9 cellular contexts compared by ENCODE assay signal in genomic region chr5:178163772-178164735, GRCh38. TPM values are rescaled to one million over a fixed set of nuclear protein-coding genes. Genes with fewer than 3 reads are reported as not detected.
DNase-seq lines count a peak whose midpoint lies in the region; ATAC-seq, FAIRE-seq and TF ChIP-seq lines count a peak whose summit lies in the region.
"Had no signal": no experiment of that assay in that cellular context is flagged by ENCODE, and none has a peak within 500 bp of the region (broad histone marks: within the 10 kb centered on the region; RNA-seq: fewer than 3 reads in every experiment).

No MANE protein-coding gene starts in this region.

- no peaks in the 10 kb centered on the region for H3K79me2 ChIP-seq in HepG2 (ENCODE audit: insufficient read depth, low read length)

- H3K4me1 ChIP-seq in BLaER1: peaks cover 31% of the 10 kb centered on the region
- no peaks in the 10 kb centered on the region for H3K4me1 ChIP-seq in colonic mucosa
- H3K4me1 ChIP-seq in HepG2 (ENCODE audit: insufficient read depth, low read length): peaks cover 9% of the 10 kb centered on the region

- no peaks in the 10 kb centered on the region for H3K9me3 ChIP-seq in BLaER1
- no peaks in the 10 kb centered on the region for H3K9me3 ChIP-seq in colonic mucosa
- no peaks in the 10 kb centered on the region for H3K9me3 ChIP-seq in HepG2 (ENCODE audit: low read length)

- peak; percentile 95 for TF ChIP-seq RAD21 in HepG2 (CRISPR knock-in tag; IDR thresholded peaks at IDR 0.05)

- ATAC-seq in GM19324 (IDR thresholded peaks at IDR 0.05; ENCODE audit: low FRiP score, unreplicated experiment) (peak; percentile 85), HG03457 (IDR thresholded peaks at IDR 0.05; ENCODE audit: unreplicated experiment) (peak; percentile 95), HepG2 (peak; percentile 97)

- no TSS peak for BruUV-seq in HepG2 (replicated peaks; lab: Mats Ljungman, UMichigan)

- no peak overlapping the region for H2AFZ ChIP-seq in HepG2 (ENCODE audit: low read length)

- intact Hi-C loops in colonic mucosa (cut with DNase I) (loop anchor here (2.0 kb wide), 1 partner anchor 89 kb away; no protein-coding TSS in a partner anchor), HepG2 (cut with micrococcal nuclease; ENCODE audit: unreplicated experiment) (loop anchor here (1.0 to 5.0 kb wide), 2 partner anchors 88 to 187 kb away; no protein-coding TSS in a partner anchor)

- no peak overlapping the region for H3K27ac ChIP-seq in BLaER1
- no peak overlapping the region for H3K27ac ChIP-seq in colonic mucosa
- no peak overlapping the region for H3K27ac ChIP-seq in HepG2 (ENCODE audit: extremely low read length, insufficient read depth, low read length)

- CTCF ChIA-PET in HepG2 (lab: Yijun Ruan, JAX; ENCODE audit: low intra/inter-chr PET ratio, low total read pairs): interaction anchor here (1.7 to 2.2 kb wide), 3 partner anchors 18 to 88 kb away, joined by 8 to 31 read pairs (median 9); no protein-coding TSS in a partner anchor

- POLR2A ChIA-PET in HepG2 (lab: Yijun Ruan, JAX): no interaction called here

- no peak for TF ChIP-seq EP300 in HepG2 (IDR thresholded peaks at IDR 0.05; ENCODE audit: low read depth in 2 of 2, low read length in 2 of 2)
- no peak for TF ChIP-seq EP300 in HepG2 (CRISPR knock-in tag; IDR thresholded peaks at IDR 0.05; ENCODE audit: borderline replicate concordance)

- 0 out of 2 replicates have a peak overlapping the region, but pooled peaks have one; percentile 23 for H3K9ac ChIP-seq in BLaER1
- H3K9ac ChIP-seq in colonic mucosa (ENCODE audit: low read depth in 2 of 2, low read length in 2 of 2): peak overlapping the region in 1 of 2 donors; percentile 24
- H3K9ac ChIP-seq in HepG2 (ENCODE audit: insufficient read depth, low read depth, low read length): 0 out of 2 replicates have a peak overlapping the region, but pooled peaks have one; percentile 3

- TF ChIP-seq CTCF in colonic mucosa (IDR thresholded peaks at IDR 0.05) (peak; percentile 99), HepG2 (CRISPR knock-in tag; IDR thresholded peaks at IDR 0.05) (peak; percentile 98)

- H3K36me3 ChIP-seq in BLaER1 (no peaks in the 10 kb centered on the region), colonic mucosa (no peaks in the 10 kb centered on the region), HepG2 (replicated peaks in 1 of 2; ENCODE audit: control insufficient read depth in 1 of 2, insufficient read depth in 2 of 2, low read length in 2 of 2) (no peaks in the 10 kb centered on the region)

- H3K4me2 ChIP-seq in BLaER1: peak overlapping the region; percentile 71
- H3K4me2 ChIP-seq in HepG2 (ENCODE audit: low read depth, low read length): peak overlapping the region; percentile 64

- H4K20me1 ChIP-seq in BLaER1 (no peaks in the 10 kb centered on the region), HepG2 (ENCODE audit: insufficient read depth, low read length) (no peaks in the 10 kb centered on the region)

- DNase-seq in NCI-H526 (lab: John Stamatoyannopoulos, UW): peak; percentile 56 to 87
- peak; percentile 86 to 97 for DNase-seq in activated CD4-positive, alpha-beta T cell treated with anti-CD3 and anti-CD28 coated beads for 4 hours
- peak; percentile 91 for DNase-seq in colonic mucosa
- DNase-seq in HepG2 (ENCODE audit: low spot score): peak; percentile 58
- DNase-seq in stimulated activated CD4-positive, alpha-beta T cell treated with anti-CD3 and anti-CD28 coated beads, Interleukin-4, amount 100 ng/mL, for 4 hours: peak; percentile 87 to 93

- TF ChIP-seq POLR2A in HepG2 (IDR thresholded peaks at IDR 0.05; ENCODE audit: insufficient read depth in 1 of 2, low read depth in 2 of 2, low read length in 2 of 2): no peak

- in situ Hi-C loops in HepG2 (cut with HindIII; ENCODE audit: extremely low pct_ligation_motif_present, low pct_unique_long_range_greater_than_20kb): no loop called here

- FAIRE-seq in HepG2 (lab: Jason Lieb, UNC): peak; percentile 44

- WGBS in HepG2 (ENCODE audit: low lambda C conversion rate): 23% methylated on average over 11 of the region's 33 CpGs

- H3K27me3 ChIP-seq in BLaER1 (no peaks in the 10 kb centered on the region), colonic mucosa (no peaks in the 10 kb centered on the region), HepG2 (ENCODE audit: control insufficient read depth in 1 of 2, insufficient read depth in 2 of 2, low read length in 2 of 2) (peaks cover 2 to 28% of the 10 kb centered on the region in 2 experiments; a peak in 4 of 5 replicates)

- H3K4me3 ChIP-seq in BLaER1 (peak overlapping the region; percentile 10; the same call in 1 of the 2 replicates), colonic mucosa (no peak overlapping the region), HepG2 (replicated peaks in 1 of 3; ENCODE audit: insufficient read depth in 1 of 3, low read depth in 2 of 3, low read length in 3 of 3) (peak overlapping the region in 1 of 3 experiments; percentile 40; a peak in 1 of 6 replicates)

RNA-seq across cellular contexts. Expression of gene NHP2, which starts 10.4 kb away (rescaled TPM):
- total RNA-seq in colonic mucosa (100 to 1,000 TPM in 1 of 2 donors, 10 to 100 TPM in 1; 64.8 to 182 TPM), HepG2 (2016; rRNA removed; fragmentation: Illumina TruSeq; extraction: Trizol) (96.1 and 113 TPM in 2 replicates)
- total RNA-seq in HepG2 (2016; cell fraction: cytosol; rRNA removed; fragmentation: Illumina TruSeq; extraction: Trizol; ENCODE audit: low read depth): 68.1 and 88.8 TPM in 2 replicates
- 97.1 and 114 TPM in 2 replicates for total RNA-seq in HepG2 (2016; cell fraction: insoluble cytoplasmic fraction; rRNA removed; fragmentation: Illumina TruSeq; extraction: Trizol)
- 84.9 and 113 TPM in 2 replicates for total RNA-seq in HepG2 (2016; cell fraction: membrane; rRNA removed; fragmentation: Illumina TruSeq; extraction: Trizol)
- total RNA-seq in HepG2 (2016; cell fraction: nucleus; rRNA removed; fragmentation: Illumina TruSeq; extraction: Trizol): 34.2 and 43.0 TPM in 2 replicates
- polyA plus RNA-seq in HepG2 (2011; rRNA removed): 56.2 and 60.8 TPM in 2 replicates
- polyA plus RNA-seq in HepG2 (2011; cell fraction: cytosol; rRNA removed): 78.2 and 86.1 TPM in 2 replicates
- polyA plus RNA-seq in HepG2 (2011; cell fraction: nucleus; rRNA removed): 29.3 and 29.5 TPM in 2 replicates
- 75.3 and 78.7 TPM in 2 replicates for polyA plus RNA-seq in HepG2 (2012)
- polyA plus RNA-seq in HepG2 (2016; cell fraction: cytosol; fragmentation: Illumina TruSeq; extraction: Trizol; ENCODE audit: low read depth): 93.8 and 147 TPM in 2 replicates
- polyA plus RNA-seq in HepG2 (2016; cell fraction: insoluble cytoplasmic fraction; fragmentation: Illumina TruSeq; extraction: Trizol; ENCODE audit: low read depth): 159 and 169 TPM in 2 replicates
- 102 and 133 TPM in 2 replicates for polyA plus RNA-seq in HepG2 (2016; cell fraction: membrane; fragmentation: Illumina TruSeq; extraction: Trizol; ENCODE audit: low read depth)
- polyA plus RNA-seq in HepG2 (2016; cell fraction: nucleus; fragmentation: Illumina TruSeq; extraction: Trizol; ENCODE audit: insufficient read depth, low read depth): 79.3 and 81.0 TPM in 2 replicates
- polyA minus RNA-seq in HepG2 (2011; rRNA and poly(A)+ RNA removed; ENCODE audit: low replicate concordance): 38.1 and 80.1 TPM in 2 replicates
- 25.2 and 34.9 TPM in 2 replicates for polyA minus RNA-seq in HepG2 (2011; cell fraction: cytosol; rRNA and poly(A)+ RNA removed)
- polyA minus RNA-seq in HepG2 (2011; cell fraction: nucleus; rRNA and poly(A)+ RNA removed): 28.8 and 31.7 TPM in 2 replicates

RNA-seq across cellular contexts. Expression of gene GMCL2, which starts 23.1 kb away (rescaled TPM):
- not detected for total RNA-seq in colonic mucosa
- not detected in 2 replicates for total RNA-seq in HepG2 (2016; rRNA removed; fragmentation: Illumina TruSeq; extraction: Trizol)
- not detected in 2 replicates for total RNA-seq in HepG2 (2016; cell fraction: cytosol; rRNA removed; fragmentation: Illumina TruSeq; extraction: Trizol; ENCODE audit: low read depth)
- total RNA-seq in HepG2 (2016; cell fraction: insoluble cytoplasmic fraction; rRNA removed; fragmentation: Illumina TruSeq; extraction: Trizol): not detected in 2 replicates
- total RNA-seq in HepG2 (2016; cell fraction: membrane; rRNA removed; fragmentation: Illumina TruSeq; extraction: Trizol): not detected in 2 replicates
- total RNA-seq in HepG2 (2016; cell fraction: nucleus; rRNA removed; fragmentation: Illumina TruSeq; extraction: Trizol): not detected in 2 replicates
- polyA plus RNA-seq in HepG2 (2011; rRNA removed): 0.03 TPM in 1 of 2 replicates, not detected in the other
- polyA plus RNA-seq in HepG2 (2011; cell fraction: cytosol; rRNA removed): not detected in 2 replicates
- polyA plus RNA-seq in HepG2 (2011; cell fraction: nucleus; rRNA removed): not detected in 2 replicates
- 0.05 TPM in 1 of 2 replicates, not detected in the other for polyA plus RNA-seq in HepG2 (2012)
- not detected in 2 replicates for polyA plus RNA-seq in HepG2 (2016; cell fraction: cytosol; fragmentation: Illumina TruSeq; extraction: Trizol; ENCODE audit: low read depth)
- polyA plus RNA-seq in HepG2 (2016; cell fraction: insoluble cytoplasmic fraction; fragmentation: Illumina TruSeq; extraction: Trizol; ENCODE audit: low read depth): not detected in 2 replicates
- polyA plus RNA-seq in HepG2 (2016; cell fraction: membrane; fragmentation: Illumina TruSeq; extraction: Trizol; ENCODE audit: low read depth): not detected in 2 replicates
- polyA plus RNA-seq in HepG2 (2016; cell fraction: nucleus; fragmentation: Illumina TruSeq; extraction: Trizol; ENCODE audit: insufficient read depth, low read depth): not detected in 2 replicates
- not detected in 2 replicates for polyA minus RNA-seq in HepG2 (2011; rRNA and poly(A)+ RNA removed; ENCODE audit: low replicate concordance)
- not detected in 2 replicates for polyA minus RNA-seq in HepG2 (2011; cell fraction: cytosol; rRNA and poly(A)+ RNA removed)
- not detected in 2 replicates for polyA minus RNA-seq in HepG2 (2011; cell fraction: nucleus; rRNA and poly(A)+ RNA removed)
- polyA plus RNA-seq: IgD-negative memory B cell had no signal

RNA-seq across cellular contexts. Expression of gene RMND5B, which starts 33.2 kb away (rescaled TPM):
- total RNA-seq in colonic mucosa (10 to 100 TPM; 31.9 to 50.1 TPM), HepG2 (2016; rRNA removed; fragmentation: Illumina TruSeq; extraction: Trizol) (17.0 and 20.4 TPM in 2 replicates)
- total RNA-seq in HepG2 (2016; cell fraction: cytosol; rRNA removed; fragmentation: Illumina TruSeq; extraction: Trizol; ENCODE audit: low read depth): 16.0 and 16.6 TPM in 2 replicates
- total RNA-seq in HepG2 (2016; cell fraction: insoluble cytoplasmic fraction; rRNA removed; fragmentation: Illumina TruSeq; extraction: Trizol): 15.7 and 18.0 TPM in 2 replicates
- 32.2 and 33.7 TPM in 2 replicates for total RNA-seq in HepG2 (2016; cell fraction: membrane; rRNA removed; fragmentation: Illumina TruSeq; extraction: Trizol)
- total RNA-seq in HepG2 (2016; cell fraction: nucleus; rRNA removed; fragmentation: Illumina TruSeq; extraction: Trizol): 12.1 and 14.2 TPM in 2 replicates
- polyA plus RNA-seq in HepG2 (2011; rRNA removed): 18.6 and 22.3 TPM in 2 replicates
- 18.4 and 22.2 TPM in 2 replicates for polyA plus RNA-seq in HepG2 (2011; cell fraction: cytosol; rRNA removed)
- 33.6 and 34.2 TPM in 2 replicates for polyA plus RNA-seq in HepG2 (2011; cell fraction: nucleus; rRNA removed)
- polyA plus RNA-seq in HepG2 (2012): 12.9 and 13.4 TPM in 2 replicates
- 23.3 and 26.2 TPM in 2 replicates for polyA plus RNA-seq in HepG2 (2016; cell fraction: cytosol; fragmentation: Illumina TruSeq; extraction: Trizol; ENCODE audit: low read depth)
- 18.6 and 21.5 TPM in 2 replicates for polyA plus RNA-seq in HepG2 (2016; cell fraction: insoluble cytoplasmic fraction; fragmentation: Illumina TruSeq; extraction: Trizol; ENCODE audit: low read depth)
- 30.9 and 32.3 TPM in 2 replicates for polyA plus RNA-seq in HepG2 (2016; cell fraction: membrane; fragmentation: Illumina TruSeq; extraction: Trizol; ENCODE audit: low read depth)
- 26.3 TPM in 2 replicates for polyA plus RNA-seq in HepG2 (2016; cell fraction: nucleus; fragmentation: Illumina TruSeq; extraction: Trizol; ENCODE audit: insufficient read depth, low read depth)
- polyA minus RNA-seq in HepG2 (2011; rRNA and poly(A)+ RNA removed; ENCODE audit: low replicate concordance): 27.9 and 70.3 TPM in 2 replicates
- 6.7 and 11.7 TPM in 2 replicates for polyA minus RNA-seq in HepG2 (2011; cell fraction: cytosol; rRNA and poly(A)+ RNA removed)
- 15.2 and 20.8 TPM in 2 replicates for polyA minus RNA-seq in HepG2 (2011; cell fraction: nucleus; rRNA and poly(A)+ RNA removed)

RNA-seq across cellular contexts. Expression of gene HNRNPAB, which starts 40.3 kb away (rescaled TPM):
- 100 to 1,000 TPM; 286 to 385 TPM for total RNA-seq in colonic mucosa
- 111 and 132 TPM in 2 replicates for total RNA-seq in HepG2 (2016; rRNA removed; fragmentation: Illumina TruSeq; extraction: Trizol)
- 12.0 and 13.3 TPM in 2 replicates for total RNA-seq in HepG2 (2016; cell fraction: cytosol; rRNA removed; fragmentation: Illumina TruSeq; extraction: Trizol; ENCODE audit: low read depth)
- 110 and 122 TPM in 2 replicates for total RNA-seq in HepG2 (2016; cell fraction: insoluble cytoplasmic fraction; rRNA removed; fragmentation: Illumina TruSeq; extraction: Trizol)
- 37.5 and 44.0 TPM in 2 replicates for total RNA-seq in HepG2 (2016; cell fraction: membrane; rRNA removed; fragmentation: Illumina TruSeq; extraction: Trizol)
- total RNA-seq in HepG2 (2016; cell fraction: nucleus; rRNA removed; fragmentation: Illumina TruSeq; extraction: Trizol): 54.8 and 64.8 TPM in 2 replicates
- polyA plus RNA-seq in HepG2 (2011; rRNA removed): 46.1 and 62.6 TPM in 2 replicates
- 52.5 and 54.6 TPM in 2 replicates for polyA plus RNA-seq in HepG2 (2011; cell fraction: cytosol; rRNA removed)
- polyA plus RNA-seq in HepG2 (2011; cell fraction: nucleus; rRNA removed): 28.6 and 30.1 TPM in 2 replicates
- 55.4 and 68.0 TPM in 2 replicates for polyA plus RNA-seq in HepG2 (2012)
- 12.0 and 13.6 TPM in 2 replicates for polyA plus RNA-seq in HepG2 (2016; cell fraction: cytosol; fragmentation: Illumina TruSeq; extraction: Trizol; ENCODE audit: low read depth)
- 241 and 256 TPM in 2 replicates for polyA plus RNA-seq in HepG2 (2016; cell fraction: insoluble cytoplasmic fraction; fragmentation: Illumina TruSeq; extraction: Trizol; ENCODE audit: low read depth)
- polyA plus RNA-seq in HepG2 (2016; cell fraction: membrane; fragmentation: Illumina TruSeq; extraction: Trizol; ENCODE audit: low read depth): 36.3 and 40.6 TPM in 2 replicates
- 151 and 157 TPM in 2 replicates for polyA plus RNA-seq in HepG2 (2016; cell fraction: nucleus; fragmentation: Illumina TruSeq; extraction: Trizol; ENCODE audit: insufficient read depth, low read depth)
- polyA minus RNA-seq in HepG2 (2011; rRNA and poly(A)+ RNA removed; ENCODE audit: low replicate concordance): 17.1 and 71.1 TPM in 2 replicates
- polyA minus RNA-seq in HepG2 (2011; cell fraction: cytosol; rRNA and poly(A)+ RNA removed): 15.4 and 24.9 TPM in 2 replicates
- polyA minus RNA-seq in HepG2 (2011; cell fraction: nucleus; rRNA and poly(A)+ RNA removed): 26.0 and 31.3 TPM in 2 replicates

RNA-seq across cellular contexts. Expression of gene N4BP3, which starts 50.7 kb away (rescaled TPM):
- total RNA-seq in colonic mucosa: 1 to 10 TPM; 2.2 to 3.3 TPM
- total RNA-seq in HepG2 (2016; rRNA removed; fragmentation: Illumina TruSeq; extraction: Trizol): not detected in 2 replicates
- not detected in 2 replicates for total RNA-seq in HepG2 (2016; cell fraction: cytosol; rRNA removed; fragmentation: Illumina TruSeq; extraction: Trizol; ENCODE audit: low read depth)
- 0.02 TPM in 1 of 2 replicates, not detected in the other for total RNA-seq in HepG2 (2016; cell fraction: insoluble cytoplasmic fraction; rRNA removed; fragmentation: Illumina TruSeq; extraction: Trizol)
- 0.03 TPM in 1 of 2 replicates, not detected in the other for total RNA-seq in HepG2 (2016; cell fraction: membrane; rRNA removed; fragmentation: Illumina TruSeq; extraction: Trizol)
- not detected in 2 replicates for total RNA-seq in HepG2 (2016; cell fraction: nucleus; rRNA removed; fragmentation: Illumina TruSeq; extraction: Trizol)
- polyA plus RNA-seq in HepG2 (2011; rRNA removed): 0.13 and 0.17 TPM in 2 replicates
- 0.10 and 0.12 TPM in 2 replicates for polyA plus RNA-seq in HepG2 (2011; cell fraction: cytosol; rRNA removed)
- polyA plus RNA-seq in HepG2 (2011; cell fraction: nucleus; rRNA removed): 0.42 and 0.43 TPM in 2 replicates
- 0.05 and 0.11 TPM in 2 replicates for polyA plus RNA-seq in HepG2 (2012)
- not detected in 2 replicates for polyA plus RNA-seq in HepG2 (2016; cell fraction: cytosol; fragmentation: Illumina TruSeq; extraction: Trizol; ENCODE audit: low read depth)
- not detected in 2 replicates for polyA plus RNA-seq in HepG2 (2016; cell fraction: insoluble cytoplasmic fraction; fragmentation: Illumina TruSeq; extraction: Trizol; ENCODE audit: low read depth)
- not detected in 2 replicates for polyA plus RNA-seq in HepG2 (2016; cell fraction: membrane; fragmentation: Illumina TruSeq; extraction: Trizol; ENCODE audit: low read depth)
- polyA plus RNA-seq in HepG2 (2016; cell fraction: nucleus; fragmentation: Illumina TruSeq; extraction: Trizol; ENCODE audit: insufficient read depth, low read depth): not detected in 2 replicates
- 0.54 and 1.4 TPM in 2 replicates for polyA minus RNA-seq in HepG2 (2011; rRNA and poly(A)+ RNA removed; ENCODE audit: low replicate concordance)
- polyA minus RNA-seq in HepG2 (2011; cell fraction: cytosol; rRNA and poly(A)+ RNA removed): 0.20 TPM in 1 of 2 replicates, not detected in the other
- 0.26 and 0.62 TPM in 2 replicates for polyA minus RNA-seq in HepG2 (2011; cell fraction: nucleus; rRNA and poly(A)+ RNA removed)
